17 cellular contexts compared by ENCODE assay signal in genomic region chr3:11819146-11819545, GRCh38.
"Had no signal": no experiment of that assay in that cellular context is flagged by ENCODE, and none has a peak within 500 bp of the region (broad histone marks: within the 10 kb centered on the region; RNA-seq: fewer than 3 reads in every experiment).

No MANE protein-coding gene starts in this region.

- H3K9me3 ChIP-seq: adrenal gland, heart left ventricle, lower lobe of right lung, spleen, upper lobe of left lung had no signal

- H3K27me3 ChIP-seq: adrenal gland, heart left ventricle, spleen, upper lobe of left lung had no signal

- ATAC-seq: heart left ventricle; left cardiac atrium; lower lobe of right lung; sciatic nerve; stimulated activated naive CD8-positive, alpha-beta T cell treated with anti-CD3 and anti-CD28 coated beads, Interleukin-15, amount 100 ng/mL, for 72 hours had no signal

- H3K9me3 Mint-ChIP-seq: activated CD4-positive, alpha-beta T cell treated with anti-CD3 and anti-CD28 coated beads, Interleukin-2, amount 10 ng/mL, durations not matched to agents 7 days and 5 days; activated T-helper 2 cell treated with anti-CD3 and anti-CD28 coated beads, Interferon-gamma antibody, Interleukin-2, Interleukin-4, amounts not matched to agents 10 μg/mL and 5 μg/mL and 100 μg/mL, durations not matched to agents 14 hours and 24 hours and 36 hours; immature natural killer cell; neural crest cell; stimulated activated naive CD8-positive, alpha-beta T cell treated with anti-CD3 and anti-CD28 coated beads, Interleukin-15, amount 100 ng/mL, for 72 hours had no signal

- H3K27ac ChIP-seq: adrenal gland, heart left ventricle, lower lobe of right lung, spleen, upper lobe of left lung had no signal

- H3K4me1 Mint-ChIP-seq: immature natural killer cell; stimulated activated naive CD8-positive, alpha-beta T cell treated with anti-CD3 and anti-CD28 coated beads, Interleukin-15, amount 100 ng/mL, for 72 hours had no signal

- H3K4me1 ChIP-seq: lower lobe of right lung, spleen, upper lobe of left lung had no signal

- H3K4me3 ChIP-seq: adrenal gland, heart left ventricle, lower lobe of right lung, spleen, upper lobe of left lung had no signal

- H3K4me3 Mint-ChIP-seq: activated CD4-positive, alpha-beta T cell treated with anti-CD3 and anti-CD28 coated beads, Interleukin-2, amount 10 ng/mL, durations not matched to agents 7 days and 5 days; immature natural killer cell; neural crest cell; stimulated activated naive CD8-positive, alpha-beta T cell treated with anti-CD3 and anti-CD28 coated beads, Interleukin-15, amount 100 ng/mL, for 72 hours had no signal

- H3K27me3 Mint-ChIP-seq: activated CD4-positive, alpha-beta T cell treated with anti-CD3 and anti-CD28 coated beads, Interleukin-2, amount 10 ng/mL, durations not matched to agents 7 days and 5 days; stimulated activated naive CD8-positive, alpha-beta T cell treated with anti-CD3 and anti-CD28 coated beads, Interleukin-15, amount 100 ng/mL, for 72 hours had no signal

- H3K27ac Mint-ChIP-seq: activated CD4-positive, alpha-beta T cell treated with anti-CD3 and anti-CD28 coated beads, Interleukin-2, amount 10 ng/mL, durations not matched to agents 7 days and 5 days; activated T-helper 2 cell treated with anti-CD3 and anti-CD28 coated beads, Interferon-gamma antibody, Interleukin-2, Interleukin-4, amounts not matched to agents 10 μg/mL and 5 μg/mL and 100 μg/mL, durations not matched to agents 14 hours and 24 hours and 36 hours; stimulated activated naive CD8-positive, alpha-beta T cell treated with anti-CD3 and anti-CD28 coated beads, Interleukin-15, amount 100 ng/mL, for 72 hours had no signal

- DNase-seq: activated CD4-positive, alpha-beta T cell treated with anti-CD3 and anti-CD28 coated beads, Interleukin-2, amount 10 ng/mL, durations not matched to agents 7 days and 5 days; activated CD4-positive, CD25-positive, alpha-beta regulatory T cell; activated naive CD4-positive, alpha-beta T cell treated with anti-CD3 and anti-CD28 coated beads, Interleukin-2, amount 50 U/mL, for 16 hours; adrenal gland; effector CD8-positive, alpha-beta T cell; heart left ventricle; immature natural killer cell; left cardiac atrium; lower lobe of right lung; midbrain; spleen; stimulated activated naive CD8-positive, alpha-beta T cell treated with anti-CD3 and anti-CD28 coated beads, Interleukin-15, amount 100 ng/mL, for 72 hours; T-helper 2 cell; upper lobe of left lung had no signal
